11 cellular contexts compared by ENCODE assay signal in genomic region chr15:45197512-45197911, GRCh38. TPM values are rescaled to one million over a fixed set of nuclear protein-coding genes. Genes with fewer than 3 reads are reported as not detected.
DNase-seq lines count a peak whose midpoint lies in the region; ATAC-seq, FAIRE-seq and TF ChIP-seq lines count a peak whose summit lies in the region.
"Had no signal": no experiment of that assay in that cellular context is flagged by ENCODE, and none has a peak within 500 bp of the region (broad histone marks: within the 10 kb centered on the region; RNA-seq: fewer than 3 reads in every experiment).

No MANE protein-coding gene starts in this region.

- DNase-seq in HepG2 (ENCODE audit: low spot score) (no peak), right lobe of liver (no peak), RWPE2 (ENCODE audit: low spot score) (no peak), fibroblast of mammary gland (ENCODE audit: low read depth) (no peak), type B pancreatic cell (ENCODE audit: extremely low spot score, unreplicated experiment) (no peak), NCI-H524 treated with DMSO at 0.1 percent for 48 hours (lab: John Stamatoyannopoulos, UW) (no peak)
- no peak for DNase-seq in stimulated activated CD8-positive, alpha-beta memory T cell treated with anti-CD3 and anti-CD28 coated beads, Interleukin-4, amount 100 ng/mL, for 48 hours
- no peak for DNase-seq in stimulated activated CD4-positive, alpha-beta T cell treated with anti-CD3 and anti-CD28 coated beads, Interleukin-2, amount 100 ng/mL, for 48 hours
- DNase-seq: Calu3, IMR-90 had no signal

- in situ Hi-C loops in HepG2 (cut with HindIII; ENCODE audit: extremely low pct_ligation_motif_present, low pct_unique_long_range_greater_than_20kb): no loop called here

- no peak for FAIRE-seq in HepG2 (lab: Jason Lieb, UNC)

- TF ChIP-seq POLR2A in HepG2 (IDR thresholded peaks at IDR 0.05; ENCODE audit: insufficient read depth in 1 of 2, low read depth in 2 of 2, low read length in 2 of 2) (no peak), right lobe of liver (IDR thresholded peaks at IDR 0.05) (no peak)

- H3K4me1 Mint-ChIP-seq in type B pancreatic cell (ENCODE audit: unreplicated experiment): peaks cover 4% of the 10 kb centered on the region

- intact Hi-C loops in HepG2 (cut with micrococcal nuclease; ENCODE audit: unreplicated experiment) (no loop called here), right lobe of liver (cut with DNase I) (no loop called here)

- BruUV-seq in HepG2 (replicated peaks; lab: Mats Ljungman, UMichigan): no TSS peak

- POLR2A ChIA-PET in HepG2 (lab: Yijun Ruan, JAX): interaction anchor here (0.7 to 5.4 kb wide), 6 partner anchors 10 to 205 kb away, joined by 3 to 42 read pairs (median 4); partner anchors contain the start of gene SHF

- 58% methylated on average over 3 of the region's 3 CpGs for WGBS in HepG2 (ENCODE audit: low lambda C conversion rate)
- 74% methylated on average over 3 of the region's 3 CpGs for WGBS in right lobe of liver (ENCODE audit: insufficient coverage, low coverage, low lambda C conversion rate, missing lambda C conversion rate)

- 0 out of 2 replicates have a peak overlapping the region, but pooled peaks have one; percentile 88 for H3K9ac ChIP-seq in HepG2 (ENCODE audit: insufficient read depth, low read depth, low read length)

- H3K9me3 Mint-ChIP-seq in type B pancreatic cell: no peaks in the 10 kb centered on the region

- TF ChIP-seq RAD21 in HepG2 (CRISPR knock-in tag; IDR thresholded peaks at IDR 0.05): no peak

- TF ChIP-seq EP300 in HepG2 (IDR thresholded peaks at IDR 0.05; ENCODE audit: low read depth in 2 of 2, low read length in 2 of 2) (no peak), HepG2 (CRISPR knock-in tag; IDR thresholded peaks at IDR 0.05; ENCODE audit: borderline replicate concordance) (no peak)

- H4K20me1 ChIP-seq in HepG2 (ENCODE audit: insufficient read depth, low read length): no peaks in the 10 kb centered on the region

- H3K36me3 ChIP-seq in HepG2 (replicated peaks in 1 of 2; ENCODE audit: control insufficient read depth in 1 of 2, insufficient read depth in 2 of 2, low read length in 2 of 2): no peaks in the 10 kb centered on the region
- no peaks in the 10 kb centered on the region for H3K36me3 ChIP-seq in right lobe of liver
- no peaks in the 10 kb centered on the region for H3K36me3 ChIP-seq in RWPE2 (ENCODE audit: low read depth)

- peak overlapping the region; percentile 61 to 95 (median 88); a peak in 5 of 6 replicates for H3K4me3 ChIP-seq in HepG2 (replicated peaks in 1 of 3; ENCODE audit: insufficient read depth in 1 of 3, low read depth in 2 of 3, low read length in 3 of 3)
- H3K4me3 ChIP-seq in right lobe of liver: no peak overlapping the region
- peak overlapping the region; percentile 79 for H3K4me3 ChIP-seq in RWPE2 (ENCODE audit: severe bottlenecking)
- peak overlapping the region; percentile 67 for H3K4me3 ChIP-seq in fibroblast of mammary gland (ENCODE audit: control insufficient read depth, low read depth, low read length)

- H3K27ac ChIP-seq in HepG2 (ENCODE audit: extremely low read length, insufficient read depth, low read length) (no peak overlapping the region), right lobe of liver (no peak overlapping the region), RWPE2 (ENCODE audit: poor library complexity, severe bottlenecking) (peak overlapping the region; percentile 68)

- H3K27me3 ChIP-seq in HepG2 (ENCODE audit: control insufficient read depth in 1 of 2, insufficient read depth in 2 of 2, low read length in 2 of 2) (peaks cover 0 to 4% of the 10 kb centered on the region in 2 experiments; a peak in 2 of 5 replicates), right lobe of liver (no peaks in the 10 kb centered on the region), RWPE2 (ENCODE audit: insufficient read depth, poor library complexity, severe bottlenecking) (no peaks in the 10 kb centered on the region)

- H3K4me1 ChIP-seq in HepG2 (ENCODE audit: insufficient read depth, low read length) (peaks cover 30% of the 10 kb centered on the region), right lobe of liver (peaks cover 0 to 3% (median 0%) of the 10 kb centered on the region in 4 donors), RWPE2 (ENCODE audit: insufficient read depth, poor library complexity, severe bottlenecking) (no peaks in the 10 kb centered on the region)

- no peak overlapping the region for H3K4me3 Mint-ChIP-seq in type B pancreatic cell

- ATAC-seq in HepG2 (no peak), right lobe of liver (no peak), RWPE2 (ENCODE audit: low read depth) (no peak)

- H2AFZ ChIP-seq in HepG2 (ENCODE audit: low read length): no peak overlapping the region

- H3K4me2 ChIP-seq in HepG2 (ENCODE audit: low read depth, low read length): peak overlapping the region; percentile 64

- no peaks in the 10 kb centered on the region for H3K36me3 Mint-ChIP-seq in type B pancreatic cell

- H3K9me3 ChIP-seq in HepG2 (ENCODE audit: low read length): no peaks in the 10 kb centered on the region
- no peaks in the 10 kb centered on the region for H3K9me3 ChIP-seq in right lobe of liver
- H3K9me3 ChIP-seq in RWPE2 (ENCODE audit: severe bottlenecking): no peaks in the 10 kb centered on the region

- CTCF ChIA-PET in HepG2 (lab: Yijun Ruan, JAX; ENCODE audit: low intra/inter-chr PET ratio, low total read pairs): interaction anchor here (1.2 to 1.3 kb wide), 2 partner anchors 10 to 18 kb away, joined by 3 to 6 read pairs; partner anchors contain the start of gene SHF

- peak overlapping the region; percentile 89 for H3K27ac Mint-ChIP-seq in type B pancreatic cell

- H3K79me2 ChIP-seq in HepG2 (ENCODE audit: insufficient read depth, low read length): no peaks in the 10 kb centered on the region

- peaks cover 10% of the 10 kb centered on the region for H3K27me3 Mint-ChIP-seq in type B pancreatic cell

- no peak for TF ChIP-seq CTCF in HepG2 (CRISPR knock-in tag; IDR thresholded peaks at IDR 0.05)
- TF ChIP-seq CTCF in right lobe of liver (IDR thresholded peaks at IDR 0.05): no peak
- no peak for TF ChIP-seq CTCF in RWPE2 (IDR thresholded peaks at IDR 0.05; ENCODE audit: poor library complexity, severe bottlenecking)
- TF ChIP-seq CTCF in fibroblast of mammary gland (conservative IDR thresholded peaks at IDR 0.05; ENCODE audit: control insufficient read depth, insufficient read depth, low read depth, low read length): no peak
- no peak for TF ChIP-seq CTCF in type B pancreatic cell (conservative IDR thresholded peaks at IDR 0.05)

RNA-seq across cellular contexts. Expression of gene SHF, which starts 9.7 kb away (rescaled TPM):
- total RNA-seq in HepG2 (2016; rRNA removed; fragmentation: Illumina TruSeq; extraction: Trizol): 16.8 and 25.5 TPM in 2 replicates
- 12.8 and 14.1 TPM in 2 replicates for total RNA-seq in HepG2 (2016; cell fraction: cytosol; rRNA removed; fragmentation: Illumina TruSeq; extraction: Trizol; ENCODE audit: low read depth)
- 14.2 and 23.0 TPM in 2 replicates for total RNA-seq in HepG2 (2016; cell fraction: insoluble cytoplasmic fraction; rRNA removed; fragmentation: Illumina TruSeq; extraction: Trizol)
- total RNA-seq in HepG2 (2016; cell fraction: membrane; rRNA removed; fragmentation: Illumina TruSeq; extraction: Trizol): 21.8 and 26.1 TPM in 2 replicates
- total RNA-seq in HepG2 (2016; cell fraction: nucleus; rRNA removed; fragmentation: Illumina TruSeq; extraction: Trizol): 19.6 and 27.1 TPM in 2 replicates
- polyA plus RNA-seq in HepG2 (2011; rRNA removed): 20.9 and 21.4 TPM in 2 replicates
- polyA plus RNA-seq in HepG2 (2011; cell fraction: cytosol; rRNA removed): 13.0 and 16.7 TPM in 2 replicates
- polyA plus RNA-seq in HepG2 (2011; cell fraction: nucleus; rRNA removed): 19.6 and 22.5 TPM in 2 replicates
- 20.3 and 23.9 TPM in 2 replicates for polyA plus RNA-seq in HepG2 (2012)
- polyA plus RNA-seq in HepG2 (2016; cell fraction: cytosol; fragmentation: Illumina TruSeq; extraction: Trizol; ENCODE audit: low read depth): 15.0 and 15.7 TPM in 2 replicates
- polyA plus RNA-seq in HepG2 (2016; cell fraction: insoluble cytoplasmic fraction; fragmentation: Illumina TruSeq; extraction: Trizol; ENCODE audit: low read depth): 20.8 and 23.0 TPM in 2 replicates
- 19.3 and 22.0 TPM in 2 replicates for polyA plus RNA-seq in HepG2 (2016; cell fraction: membrane; fragmentation: Illumina TruSeq; extraction: Trizol; ENCODE audit: low read depth)
- 27.9 and 28.2 TPM in 2 replicates for polyA plus RNA-seq in HepG2 (2016; cell fraction: nucleus; fragmentation: Illumina TruSeq; extraction: Trizol; ENCODE audit: insufficient read depth, low read depth)
- 3.7 and 33.1 TPM in 2 replicates for polyA minus RNA-seq in HepG2 (2011; rRNA and poly(A)+ RNA removed; ENCODE audit: low replicate concordance)
- polyA minus RNA-seq in HepG2 (2011; cell fraction: cytosol; rRNA and poly(A)+ RNA removed): 10.0 and 13.8 TPM in 2 replicates
- polyA minus RNA-seq in HepG2 (2011; cell fraction: nucleus; rRNA and poly(A)+ RNA removed): 18.3 and 18.9 TPM in 2 replicates
- 10 to 100 TPM; 12.7 to 23.5 (median 15.1) TPM for total RNA-seq in right lobe of liver
- total RNA-seq in type B pancreatic cell (ENCODE audit: low replicate concordance): 10.9 and 29.0 TPM in 2 replicates

RNA-seq across cellular contexts. Expression of gene SLC28A2, which starts 54.5 kb away (rescaled TPM):
- 0.08 and 0.11 TPM in 2 replicates for total RNA-seq in HepG2 (2016; rRNA removed; fragmentation: Illumina TruSeq; extraction: Trizol)
- not detected in 2 replicates for total RNA-seq in HepG2 (2016; cell fraction: cytosol; rRNA removed; fragmentation: Illumina TruSeq; extraction: Trizol; ENCODE audit: low read depth)
- total RNA-seq in HepG2 (2016; cell fraction: insoluble cytoplasmic fraction; rRNA removed; fragmentation: Illumina TruSeq; extraction: Trizol): 0.11 TPM in 1 of 2 replicates, not detected in the other
- total RNA-seq in HepG2 (2016; cell fraction: membrane; rRNA removed; fragmentation: Illumina TruSeq; extraction: Trizol): 0.07 TPM in 1 of 2 replicates, not detected in the other
- 0.12 TPM in 1 of 2 replicates, not detected in the other for total RNA-seq in HepG2 (2016; cell fraction: nucleus; rRNA removed; fragmentation: Illumina TruSeq; extraction: Trizol)
- polyA plus RNA-seq in HepG2 (2011; rRNA removed): 0.01 TPM in 1 of 2 replicates, not detected in the other
- 0.01 TPM in 2 replicates for polyA plus RNA-seq in HepG2 (2011; cell fraction: cytosol; rRNA removed)
- polyA plus RNA-seq in HepG2 (2011; cell fraction: nucleus; rRNA removed): not detected in 2 replicates
- 0.23 and 0.44 TPM in 2 replicates for polyA plus RNA-seq in HepG2 (2012)
- 0.02 TPM in 1 of 2 replicates, not detected in the other for polyA plus RNA-seq in HepG2 (2016; cell fraction: cytosol; fragmentation: Illumina TruSeq; extraction: Trizol; ENCODE audit: low read depth)
- polyA plus RNA-seq in HepG2 (2016; cell fraction: insoluble cytoplasmic fraction; fragmentation: Illumina TruSeq; extraction: Trizol; ENCODE audit: low read depth): 0.07 TPM in 1 of 2 replicates, not detected in the other
- not detected in 2 replicates for polyA plus RNA-seq in HepG2 (2016; cell fraction: membrane; fragmentation: Illumina TruSeq; extraction: Trizol; ENCODE audit: low read depth)
- 0.20 TPM in 1 of 2 replicates, not detected in the other for polyA plus RNA-seq in HepG2 (2016; cell fraction: nucleus; fragmentation: Illumina TruSeq; extraction: Trizol; ENCODE audit: insufficient read depth, low read depth)
- polyA minus RNA-seq in HepG2 (2011; rRNA and poly(A)+ RNA removed; ENCODE audit: low replicate concordance): 0.06 TPM in 1 of 2 replicates, not detected in the other
- polyA minus RNA-seq in HepG2 (2011; cell fraction: cytosol; rRNA and poly(A)+ RNA removed): not detected in 2 replicates
- not detected in 2 replicates for polyA minus RNA-seq in HepG2 (2011; cell fraction: nucleus; rRNA and poly(A)+ RNA removed)
- total RNA-seq in right lobe of liver: under 1 TPM in 4 of 6 experiments, not detected in 2; 0.04 to 0.81 (median 0.19) TPM
- 0.14 and 2.4 TPM in 2 replicates for total RNA-seq in type B pancreatic cell (ENCODE audit: low replicate concordance)
- total RNA-seq: Calu3, IMR-90, renal cortical epithelial cell had no signal
- polyA plus RNA-seq: IMR-90 had no signal

Comparison
In these comparisons a context has a peak if more than half of its experiments do, and no peak if none do; other contexts are left out.
1. H3K4me3 ChIP-seq: peak in HepG2 (3 of 3), RWPE2 (single experiment) and fibroblast of mammary gland (single experiment); none in right lobe of liver (0 of 3).